Comparison of ENCODE assay signal across 1 cellular context in the genomic region with DNA sequence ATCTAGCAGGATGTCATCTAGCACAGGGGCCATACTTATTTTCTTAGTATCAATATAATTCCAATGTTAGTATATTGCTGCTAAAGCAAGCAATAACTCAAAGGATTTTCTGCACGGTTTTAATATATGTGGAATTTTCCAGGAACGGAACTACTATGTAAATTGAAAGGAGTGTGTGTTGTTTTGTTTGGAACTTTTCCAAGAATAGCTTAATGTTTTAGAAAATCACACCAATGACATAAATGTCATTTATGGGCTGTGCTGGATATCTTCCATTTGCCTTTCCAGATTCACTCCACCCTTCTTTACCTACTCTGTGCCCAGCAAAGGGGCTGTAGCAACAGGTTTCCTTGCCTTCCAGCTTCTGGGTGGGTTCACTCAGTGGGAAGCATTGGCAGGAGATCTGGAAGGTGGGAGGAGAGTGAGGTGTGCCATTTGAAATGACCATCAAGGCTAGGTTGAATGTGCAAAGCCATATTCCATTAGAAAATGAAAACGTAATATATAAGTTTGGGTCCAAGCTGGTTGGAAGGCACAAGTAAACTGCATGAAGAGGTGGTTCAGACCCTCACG.
TF ChIP-seq lines count a peak whose summit lies in the region.

No MANE protein-coding gene starts in this region.

TF ChIP-seq in H1, 55 proteins besides CTCF, POLR2A, EP300 and RAD21 (continued from another document):
- TF ChIP-seq, protein P1, sequence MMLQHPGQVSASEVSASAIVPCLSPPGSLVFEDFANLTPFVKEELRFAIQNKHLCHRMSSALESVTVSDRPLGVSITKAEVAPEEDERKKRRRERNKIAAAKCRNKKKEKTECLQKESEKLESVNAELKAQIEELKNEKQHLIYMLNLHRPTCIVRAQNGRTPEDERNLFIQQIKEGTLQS (IDR thresholded peaks at IDR 0.05; ENCODE audit: insufficient read depth, low read depth, low read length) = no peak
- TF ChIP-seq ATF2 (IDR thresholded peaks at IDR 0.05; ENCODE audit: low read length) = no peak
TF ChIP-seq in H1: peak in this region for 0.
